ENCODE assay signal across 31 cellular contexts in genomic region chr1:116129537-116129936, GRCh38. TPM values are rescaled to one million over a fixed set of nuclear protein-coding genes. Genes with fewer than 3 reads are reported as not detected.
"Had no signal": no experiment of that assay in that cellular context is flagged by ENCODE, and none has a peak within 500 bp of the region (broad histone marks: within the 10 kb centered on the region; RNA-seq: fewer than 3 reads in every experiment).

No MANE protein-coding gene starts in this region.

- H3K36me3 ChIP-seq: adrenal gland, breast epithelium, cardiac muscle cell, colonic mucosa, heart left ventricle had no signal

- H3K4me1 ChIP-seq: adrenal gland, breast epithelium, colonic mucosa, heart left ventricle had no signal

- H3K27me3 ChIP-seq: adrenal gland, breast epithelium, cardiac muscle cell, colonic mucosa, heart left ventricle had no signal

- ATAC-seq: SK-N-SH treated with all-trans-retinoic acid at 6 μM for 48 hours had no signal

- H3K9me3 ChIP-seq: adrenal gland, breast epithelium, colonic mucosa, heart left ventricle had no signal

- FAIRE-seq: endometrium, endothelial cell of umbilical vein, frontal cortex had no signal

- DNase-seq: activated CD4-positive, alpha-beta memory T cell treated with anti-CD3 and anti-CD28 coated beads for 36 hours; activated CD4-positive, alpha-beta T cell treated with anti-CD3 and anti-CD28 coated beads for 36 hours; activated CD4-positive, alpha-beta T cell treated with anti-CD3 and anti-CD28 coated beads, Interleukin-2, amount 10 ng/mL, durations not matched to agents 24 days and 14 days; activated CD4-positive, CD25-positive, alpha-beta regulatory T cell; activated CD4-positive, CD25-positive, alpha-beta regulatory T cell treated with anti-CD3 and anti-CD28 coated beads, Interleukin-2, amount 50 U/mL, for 72 hours; activated effector memory CD4-positive, alpha-beta T cell treated with Interleukin-2 at 50 U/mL for 16 hours; activated gamma-delta T cell treated with Interleukin-2 at 50 U/mL for 16 hours; activated naive CD4-positive, alpha-beta T cell treated with anti-CD3 and anti-CD28 coated beads, Interleukin-2, amount 10 ng/mL, durations not matched to agents 7 days and 5 days; adrenal gland; amygdala; aorta; central memory CD4-positive, alpha-beta T cell; cerebellar nuclear complex; colonic mucosa; effector CD8-positive, alpha-beta T cell; foreskin fibroblast; glutamatergic neuron; heart left ventricle; T-helper 1 cell; T-helper 17 cell; T1000 had no signal

- H3K27ac ChIP-seq: adrenal gland, breast epithelium, cardiac muscle cell, colonic mucosa, epithelial cell of prostate, heart left ventricle had no signal

- H3K4me3 ChIP-seq: adrenal gland, breast epithelium, cardiac muscle cell, colonic mucosa, heart left ventricle had no signal

- H3K27ac Mint-ChIP-seq: activated naive CD4-positive, alpha-beta T cell treated with anti-CD3 and anti-CD28 coated beads, Interleukin-2, amount 10 ng/mL, durations not matched to agents 7 days and 5 days; brain; T-helper 17 cell had no signal

- H3K4me3 Mint-ChIP-seq: activated CD4-positive, alpha-beta memory T cell treated with anti-CD3 and anti-CD28 coated beads for 36 hours; activated CD4-positive, alpha-beta T cell treated with anti-CD3 and anti-CD28 coated beads for 36 hours; activated CD4-positive, alpha-beta T cell treated with anti-CD3 and anti-CD28 coated beads, Interleukin-2, amount 10 ng/mL, durations not matched to agents 24 days and 14 days; activated naive CD4-positive, alpha-beta T cell treated with anti-CD3 and anti-CD28 coated beads, Interleukin-2, amount 10 ng/mL, durations not matched to agents 7 days and 5 days; brain; T-helper 17 cell; T-helper 2 cell treated with Interferon-gamma antibody and Interleukin-4, amounts not matched to agents 5 μg/mL and 100 μg/mL, for 36 hours had no signal

- H3K9me3 Mint-ChIP-seq: activated CD4-positive, alpha-beta memory T cell treated with anti-CD3 and anti-CD28 coated beads for 36 hours; activated CD4-positive, alpha-beta T cell treated with anti-CD3 and anti-CD28 coated beads, Interleukin-2, amount 10 ng/mL, durations not matched to agents 24 days and 14 days; activated naive CD4-positive, alpha-beta T cell treated with anti-CD3 and anti-CD28 coated beads, Interleukin-2, amount 10 ng/mL, durations not matched to agents 7 days and 5 days; T-helper 2 cell treated with Interferon-gamma antibody and Interleukin-4, amounts not matched to agents 5 μg/mL and 100 μg/mL, for 36 hours had no signal

- H3K36me3 Mint-ChIP-seq: activated CD4-positive, alpha-beta memory T cell treated with anti-CD3 and anti-CD28 coated beads for 36 hours; activated naive CD4-positive, alpha-beta T cell treated with anti-CD3 and anti-CD28 coated beads, Interleukin-2, amount 10 ng/mL, durations not matched to agents 7 days and 5 days; brain had no signal

- H3K4me1 Mint-ChIP-seq: brain had no signal

RNA-seq across cellular contexts. Expression of gene MAB21L3, which starts 18.3 kb away (rescaled TPM):
- total RNA-seq: activated CD4-positive, alpha-beta memory T cell treated with anti-CD3 and anti-CD28 coated beads for 36 hours; activated CD4-positive, alpha-beta T cell treated with anti-CD3 and anti-CD28 coated beads for 36 hours; activated CD4-positive, alpha-beta T cell treated with anti-CD3 and anti-CD28 coated beads, Interleukin-2, amount 10 ng/mL, durations not matched to agents 24 days and 14 days; aorta; dermis microvascular lymphatic vessel endothelial cell; endothelial cell of umbilical vein; T-helper 17 cell had no signal
- polyA plus RNA-seq: endothelial cell of umbilical vein had no signal
